In genomic region chr4:110068248-110068647, GRCh38 we compare ENCODE assay signal across 19 cellular contexts.
DNase-seq lines count a peak whose midpoint lies in the region; ATAC-seq and TF ChIP-seq lines count a peak whose summit lies in the region.
"Had no signal": no experiment of that assay in that cellular context is flagged by ENCODE, and none has a peak within 500 bp of the region (broad histone marks: within the 10 kb centered on the region; RNA-seq: fewer than 3 reads in every experiment).

No MANE protein-coding gene starts in this region.

- H2AFZ ChIP-seq in GM23248 = no peak overlapping the region
- H2AFZ ChIP-seq: GM23338 had no signal

- no peaks in the 10 kb centered on the region for H3K27me3 ChIP-seq in GM23248 (replicated peaks; ENCODE audit: insufficient read depth)
- H3K27me3 ChIP-seq: BLaER1 had no signal

- no peaks in the 10 kb centered on the region for H3K9me3 ChIP-seq in GM23248 (ENCODE audit: low read depth)
- H3K9me3 ChIP-seq: Caco-2, HAP-1 had no signal

- no peaks in the 10 kb centered on the region for H3F3A ChIP-seq in GM23248 (ENCODE audit: insufficient read depth)

- H3K4me2 ChIP-seq in GM23248 (ENCODE audit: unreplicated experiment) = no peak overlapping the region
- H3K4me2 ChIP-seq: BLaER1, GM23338 had no signal

- no peaks in the 10 kb centered on the region for H3K27me3 Mint-ChIP-seq in activated naive CD4-positive, alpha-beta T cell treated with anti-CD3 and anti-CD28 coated beads, Interleukin-2, amount 50 U/mL, for 24 hours
- H3K27me3 Mint-ChIP-seq in glutamatergic neuron (ENCODE audit: unreplicated experiment) (no peaks in the 10 kb centered on the region), nephron (ENCODE audit: low read depth) (no peaks in the 10 kb centered on the region)
- H3K27me3 Mint-ChIP-seq: CD4-positive, CD25-positive, alpha-beta regulatory T cell had no signal

- peak overlapping the region; percentile 88 for H3K27ac Mint-ChIP-seq in activated naive CD4-positive, alpha-beta T cell treated with anti-CD3 and anti-CD28 coated beads, Interleukin-2, amount 50 U/mL, for 24 hours
- no peak overlapping the region for H3K27ac Mint-ChIP-seq in activated naive CD4-positive, alpha-beta T cell treated with anti-CD3 and anti-CD28 coated beads, Interleukin-2, amount 50 U/mL, for 72 hours
- H3K27ac Mint-ChIP-seq in glutamatergic neuron (ENCODE audit: unreplicated experiment) (peak overlapping the region; percentile 24), nephron (peak overlapping the region in 2 of 3 experiments; percentile 14 to 34)
- H3K27ac Mint-ChIP-seq: B cell; CD4-positive, CD25-positive, alpha-beta regulatory T cell; CD8-positive, alpha-beta T cell; HFFc6 had no signal

- no peaks in the 10 kb centered on the region for H3K9me2 ChIP-seq in GM23248 (ENCODE audit: insufficient read depth)

- H3K79me2 ChIP-seq in GM23248 (ENCODE audit: insufficient read depth) = no peaks in the 10 kb centered on the region

- no peaks in the 10 kb centered on the region for H4K20me1 ChIP-seq in GM23248 (ENCODE audit: insufficient read depth)
- H4K20me1 ChIP-seq: BLaER1 had no signal

- no peak for ATAC-seq in activated naive CD4-positive, alpha-beta T cell treated with anti-CD3 and anti-CD28 coated beads, Interleukin-2, amount 50 U/mL, for 72 hours
- no peak for ATAC-seq in HG02610 (IDR thresholded peaks at IDR 0.05; ENCODE audit: unreplicated experiment)
- ATAC-seq: CD8-positive, alpha-beta T cell; GM23338 had no signal

- no peaks in the 10 kb centered on the region for H3K36me3 ChIP-seq in GM23248 (ENCODE audit: low read depth)
- H3K36me3 ChIP-seq: HAP-1 had no signal

- H3K9ac ChIP-seq in GM23248 = no peak overlapping the region
- H3K9ac ChIP-seq: BLaER1 had no signal

- H3K4me3 Mint-ChIP-seq in activated naive CD4-positive, alpha-beta T cell treated with anti-CD3 and anti-CD28 coated beads, Interleukin-2, amount 50 U/mL, for 24 hours = no peak overlapping the region
- H3K4me3 Mint-ChIP-seq in glutamatergic neuron (ENCODE audit: unreplicated experiment) = no peak overlapping the region
- H3K4me3 Mint-ChIP-seq in nephron = no peak overlapping the region
- H3K4me3 Mint-ChIP-seq: B cell; CD4-positive, CD25-positive, alpha-beta regulatory T cell; CD8-positive, alpha-beta T cell; GM23338; HFFc6 had no signal

- H3K4me1 Mint-ChIP-seq in activated naive CD4-positive, alpha-beta T cell treated with anti-CD3 and anti-CD28 coated beads, Interleukin-2, amount 50 U/mL, for 24 hours = no peaks in the 10 kb centered on the region
- H3K4me1 Mint-ChIP-seq in glutamatergic neuron (ENCODE audit: low read depth, unreplicated experiment) = peaks cover 8% of the 10 kb centered on the region
- H3K4me1 Mint-ChIP-seq in nephron = peaks cover 10% of the 10 kb centered on the region
- H3K4me1 Mint-ChIP-seq: B cell; CD4-positive, CD25-positive, alpha-beta regulatory T cell had no signal

- no peaks in the 10 kb centered on the region for H3K9me3 Mint-ChIP-seq in activated naive CD4-positive, alpha-beta T cell treated with anti-CD3 and anti-CD28 coated beads, Interleukin-2, amount 50 U/mL, for 24 hours
- no peaks in the 10 kb centered on the region for H3K9me3 Mint-ChIP-seq in activated naive CD4-positive, alpha-beta T cell treated with anti-CD3 and anti-CD28 coated beads, Interleukin-2, amount 50 U/mL, for 72 hours
- no peaks in the 10 kb centered on the region for H3K9me3 Mint-ChIP-seq in glutamatergic neuron (ENCODE audit: unreplicated experiment)
- no peaks in the 10 kb centered on the region for H3K9me3 Mint-ChIP-seq in nephron
- H3K9me3 Mint-ChIP-seq: CD8-positive, alpha-beta T cell; GM23338; HFFc6 had no signal

- no peak for DNase-seq in activated naive CD4-positive, alpha-beta T cell treated with anti-CD3 and anti-CD28 coated beads, Interleukin-2, amount 50 U/mL, for 72 hours (ENCODE audit: low spot score in 2 of 2)
- DNase-seq in glutamatergic neuron (no peak), GM23248 (no peak), HuH-7.5 (ENCODE audit: low spot score) (no peak)
- DNase-seq: Caco-2; CD4-positive, CD25-positive, alpha-beta regulatory T cell; CD8-positive, alpha-beta T cell; DMS153; DND-41; HFFc6 had no signal

- TF ChIP-seq CTCF in glutamatergic neuron (IDR thresholded peaks at IDR 0.05; ENCODE audit: partially characterized antibody, unreplicated experiment) (no peak), nephron (IDR thresholded peaks at IDR 0.05; ENCODE audit: unreplicated experiment in 3 of 3) (no peak)

- H3K27ac ChIP-seq in GM23248 = no peak overlapping the region
- H3K27ac ChIP-seq: 22Rv1, BLaER1, C4-2B had no signal

- no peaks in the 10 kb centered on the region for H3K36me3 Mint-ChIP-seq in activated naive CD4-positive, alpha-beta T cell treated with anti-CD3 and anti-CD28 coated beads, Interleukin-2, amount 50 U/mL, for 24 hours
- H3K36me3 Mint-ChIP-seq in activated naive CD4-positive, alpha-beta T cell treated with anti-CD3 and anti-CD28 coated beads, Interleukin-2, amount 50 U/mL, for 72 hours = no peaks in the 10 kb centered on the region
- H3K36me3 Mint-ChIP-seq in glutamatergic neuron (ENCODE audit: unreplicated experiment) (no peaks in the 10 kb centered on the region), nephron (ENCODE audit: low read depth) (peaks cover 8% of the 10 kb centered on the region)
- H3K36me3 Mint-ChIP-seq: CD4-positive, CD25-positive, alpha-beta regulatory T cell; CD8-positive, alpha-beta T cell had no signal

- in situ Hi-C loops in GM23248 (cut with MboI) = no loop called here

- H3K4me1 ChIP-seq in GM23248 (ENCODE audit: insufficient read depth) = no peaks in the 10 kb centered on the region
- H3K4me1 ChIP-seq: BLaER1, HAP-1 had no signal

- WGBS in GM23248 (ENCODE audit: low coverage in 1 of 2, low lambda C conversion rate in 2 of 2, missing lambda C conversion rate in 2 of 2), 2 experiments = 87 to 89% methylated on average over 8 of the region's 8 CpGs

- H3K4me3 ChIP-seq in GM23248 = no peak overlapping the region
- H3K4me3 ChIP-seq: BLaER1, GM23338, HAP-1 had no signal

Comparison
In these comparisons a context has a peak if more than half of its experiments do, and no peak if none do; other contexts are left out.
1. H3K27ac Mint-ChIP-seq: peak in activated naive CD4-positive, alpha-beta T cell treated with anti-CD3 and anti-CD28 coated beads, Interleukin-2, amount 50 U/mL, for 24 hours (single experiment), glutamatergic neuron (single experiment) and nephron (2 of 3); none in activated naive CD4-positive, alpha-beta T cell treated with anti-CD3 and anti-CD28 coated beads, Interleukin-2, amount 50 U/mL, for 72 hours (0 of 2).